10 cellular contexts compared by ENCODE assay signal in the genomic region with DNA sequence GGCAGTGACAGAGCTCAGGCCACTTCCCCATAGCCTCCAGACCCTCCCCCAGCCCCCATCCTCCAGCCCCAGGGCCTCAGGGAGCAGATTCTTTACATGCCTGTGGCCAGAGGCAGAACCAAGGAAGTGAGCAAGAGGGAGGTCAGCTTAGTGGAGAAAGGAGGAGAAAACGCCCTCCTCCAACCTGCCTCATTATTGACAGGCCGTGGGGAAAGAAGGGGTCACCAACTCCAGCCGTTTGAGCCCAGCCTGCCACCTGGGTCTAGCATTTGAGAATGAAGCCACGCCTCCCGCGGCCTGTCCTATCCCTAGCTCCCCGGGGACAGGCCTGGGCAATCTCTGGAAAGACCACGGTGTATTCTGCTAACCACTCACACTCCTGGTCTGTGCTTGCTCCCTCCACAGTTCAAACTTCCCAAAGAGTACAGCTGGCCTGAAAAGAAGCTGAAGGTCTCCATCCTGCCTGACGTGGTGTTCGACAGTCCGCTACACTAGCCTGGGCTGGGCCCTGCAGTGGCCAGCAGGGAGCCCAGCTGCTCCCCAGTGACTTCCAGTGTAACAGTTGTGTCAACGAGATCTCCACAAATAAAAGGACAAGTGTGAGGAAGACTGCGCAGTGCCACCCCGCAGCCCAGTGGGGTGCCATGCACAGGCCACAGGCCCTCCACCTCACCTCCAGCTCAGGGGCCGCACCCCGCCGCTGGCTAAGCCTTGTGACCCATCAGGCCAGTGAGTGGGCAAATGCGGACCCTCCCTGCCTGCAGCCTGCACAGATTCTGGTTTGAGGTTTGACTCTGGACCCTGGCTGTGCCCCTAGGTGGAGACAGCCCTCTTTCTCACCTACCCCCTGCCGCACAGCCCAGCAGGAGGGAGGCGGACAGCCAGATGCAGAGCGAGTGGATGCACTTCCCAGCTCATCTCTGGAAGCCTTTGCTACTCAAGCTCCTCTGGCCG. TPM values are rescaled to one million over a fixed set of nuclear protein-coding genes. Genes with fewer than 3 reads are reported as not detected.
DNase-seq lines count a peak whose midpoint lies in the region; TF ChIP-seq lines count a peak whose summit lies in the region.
"Had no signal": no experiment of that assay in that cellular context is flagged by ENCODE, and none has a peak within 500 bp of the region (broad histone marks: within the 10 kb centered on the region; RNA-seq: fewer than 3 reads in every experiment).

No MANE protein-coding gene starts in this region.

- 78 to 88% methylated on average over 7 to 14 of the region's 22 CpGs for WGBS in esophagus squamous epithelium, 2 donors
- 51 to 68% (median 55%) methylated on average over 22 of the region's 22 CpGs for WGBS in ovary, 3 donors

- BruUV-seq in Caco-2 (replicated peaks; lab: Mats Ljungman, UMichigan) = TSS peak; percentile 56

- peaks cover 67% of the 10 kb centered on the region for H3K4me1 Mint-ChIP-seq in Caco-2 (ENCODE audit: low read depth, unreplicated experiment)

- peaks cover 5% of the 10 kb centered on the region for H3K36me3 Mint-ChIP-seq in Caco-2 (ENCODE audit: insufficient read depth, unreplicated experiment)

- no peak for TF ChIP-seq POLR2A in esophagus squamous epithelium (IDR thresholded peaks at IDR 0.05)
- no peak for TF ChIP-seq POLR2A in ovary (IDR thresholded peaks at IDR 0.05)

- no peak for TF ChIP-seq EP300 in ovary (IDR thresholded peaks at IDR 0.05)

- peak overlapping the region; percentile 25 for H3K4me3 Mint-ChIP-seq in Caco-2 (ENCODE audit: unreplicated experiment)

- no peaks in the 10 kb centered on the region for H3K27me3 Mint-ChIP-seq in Caco-2 (ENCODE audit: insufficient read depth, unreplicated experiment)

- H3K27ac ChIP-seq in esophagus squamous epithelium (peak overlapping the region; percentile 16 to 92 (median 86)), ovary (peak overlapping the region; percentile 9 to 75)

- intact Hi-C loops in Caco-2 (cut with micrococcal nuclease; ENCODE audit: unreplicated experiment) (loop anchor here (1.0 kb wide), 2 partner anchors 12 to 31 kb away; no protein-coding TSS in a partner anchor), esophagus squamous epithelium (cut with DNase I) (no loop called here), ovary (cut with DNase I) (no loop called here)

- no peaks in the 10 kb centered on the region for H3K36me3 ChIP-seq in Caco-2 (ENCODE audit: control insufficient read depth, insufficient read depth, low read length)
- H3K36me3 ChIP-seq in esophagus squamous epithelium = peaks cover 0 to 36% (median 0%) of the 10 kb centered on the region in 3 donors
- no peaks in the 10 kb centered on the region for H3K36me3 ChIP-seq in ovary

- peak overlapping the region; percentile 88 for H3K27ac Mint-ChIP-seq in Caco-2 (ENCODE audit: unreplicated experiment)

- H3K9me3 Mint-ChIP-seq in Caco-2 (ENCODE audit: unreplicated experiment) = no peaks in the 10 kb centered on the region

- POLR2A ChIA-PET in Caco-2 (lab: Charles Lee) = interaction anchor here (0.6 to 1.1 kb wide), 2 partner anchors 12 to 559 kb away, joined by 10 to 12 read pairs; no protein-coding TSS in a partner anchor

- peaks cover 44% of the 10 kb centered on the region for H3K4me1 ChIP-seq in Caco-2
- H3K4me1 ChIP-seq in esophagus squamous epithelium = peaks cover 37 to 97% (median 64%) of the 10 kb centered on the region in 3 donors
- H3K4me1 ChIP-seq in ovary (ENCODE audit: insufficient read depth) = peaks cover 25% of the 10 kb centered on the region

- H3K4me3 ChIP-seq in Caco-2 (ENCODE audit: low read depth, low read length) (no peak overlapping the region), esophagus squamous epithelium (no peak overlapping the region), ovary (no peak overlapping the region)

- CTCF ChIA-PET in Caco-2 (lab: Charles Lee) = interaction anchor here (0.6 to 1.5 kb wide), 6 partner anchors 12 to 127 kb away, joined by 3 to 11 read pairs (median 4); a partner anchor contains a TSS

- peak; percentile 86 to 92 for DNase-seq in Caco-2
- peak; percentile 87 for DNase-seq in RPMI7951 (ENCODE audit: low read depth)
- DNase-seq in esophagus squamous epithelium (lab: John Stamatoyannopoulos, UW) = no peak
- DNase-seq in ovary = peak in 2 of 5 donors; percentile 25 to 58
- no peak for DNase-seq in GM20000 (ENCODE audit: low spot score)
- no peak for DNase-seq in NCI-H1436 (lab: John Stamatoyannopoulos, UW)
- DNase-seq in GM10266 (ENCODE audit: extremely low spot score) = no peak
- DNase-seq in NCI-H2171 treated with DMSO at 0.1 percent for 48 hours (lab: John Stamatoyannopoulos, UW) = no peak
- DNase-seq: effector CD4-positive, alpha-beta T cell; NCI-H748 treated with DMSO at 0.1 percent for 48 hours had no signal

- TF ChIP-seq CTCF in Caco-2 (IDR thresholded peaks at IDR 0.05; ENCODE audit: insufficient read depth in 1 of 2, low read depth in 1 of 2, low read length in 1 of 2, severe bottlenecking in 1 of 2, unreplicated experiment in 1 of 2) (no peak), esophagus squamous epithelium (IDR thresholded peaks at IDR 0.05) (no peak), ovary (IDR thresholded peaks at IDR 0.05) (no peak), GM20000 (IDR thresholded peaks at IDR 0.05; ENCODE audit: extremely low read depth, missing control alignments) (no peak), GM10266 (IDR thresholded peaks at IDR 0.05; ENCODE audit: control insufficient read depth, insufficient read depth, low read depth, missing control alignments) (no peak)

- no peaks in the 10 kb centered on the region for H3K9me3 ChIP-seq in Caco-2
- no peaks in the 10 kb centered on the region for H3K9me3 ChIP-seq in esophagus squamous epithelium
- no peaks in the 10 kb centered on the region for H3K9me3 ChIP-seq in ovary

- H3K27me3 ChIP-seq in Caco-2 (replicated peaks; ENCODE audit: control insufficient read depth, insufficient read depth, low read length) (no peaks in the 10 kb centered on the region), esophagus squamous epithelium (no peaks in the 10 kb centered on the region), ovary (no peaks in the 10 kb centered on the region)

RNA-seq across cellular contexts. Expression of a gene that starts 14.3 kb away (rescaled TPM):
- 40.9 and 44.4 TPM in 2 replicates for total RNA-seq in Caco-2 (2022)
- 39.3 and 52.8 TPM in 2 replicates for total RNA-seq in RPMI7951 (2014; rRNA removed; shearing (Covaris generic))
- 10 to 100 TPM; 27.6 to 75.9 (median 48.8) TPM for total RNA-seq in esophagus squamous epithelium
- total RNA-seq in ovary = 100 to 1,000 TPM in 2 of 7 donors, 10 to 100 TPM in 5; 48.5 to 120 (median 91.7) TPM
- 10 to 100 TPM; 74.7 to 84.3 TPM for polyA plus RNA-seq in ovary

Comparison
In these comparisons a context has a peak if more than half of its experiments do, and no peak if none do; other contexts are left out.
1. DNase-seq: peak in Caco-2 (2 of 2) and RPMI7951 (single experiment); none in esophagus squamous epithelium (single experiment), GM20000 (single experiment), NCI-H1436 (single experiment), GM10266 (single experiment) and NCI-H2171 treated with DMSO at 0.1 percent for 48 hours (single experiment).